19 cellular contexts compared by ENCODE assay signal in the genomic region with DNA sequence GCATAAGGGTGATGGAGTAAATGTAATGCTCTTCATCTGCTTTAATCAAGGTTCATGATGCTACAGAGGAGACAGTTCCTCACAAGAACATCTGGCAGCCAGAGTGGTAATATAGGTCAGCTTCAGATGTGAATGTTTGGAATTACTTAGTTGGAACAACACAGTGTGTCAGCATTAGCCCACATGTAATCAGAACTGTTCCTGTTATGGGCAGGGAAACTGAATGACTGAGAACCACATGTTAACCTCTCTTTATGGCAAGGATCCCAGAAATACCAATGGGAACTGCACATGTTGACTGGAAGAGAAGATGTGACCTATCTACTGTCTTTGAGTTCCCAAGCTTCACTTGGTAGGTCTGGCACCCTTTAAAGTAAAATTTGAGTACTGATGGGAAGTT.
DNase-seq lines count a peak whose midpoint lies in the region; ATAC-seq and TF ChIP-seq lines count a peak whose summit lies in the region.
"Had no signal": no experiment of that assay in that cellular context is flagged by ENCODE, and none has a peak within 500 bp of the region (broad histone marks: within the 10 kb centered on the region; RNA-seq: fewer than 3 reads in every experiment).

No MANE protein-coding gene starts in this region.

- no peaks in the 10 kb centered on the region for H3K9me3 ChIP-seq in tibial artery
- H3K9me3 ChIP-seq: esophagus squamous epithelium, neutrophil, vagina had no signal

- intact Hi-C loops in left ventricle myocardium superior (cut with micrococcal nuclease) (no loop called here), tibial artery (cut with DNase I; ENCODE audit: low total_unique reads) (no loop called here)

- ATAC-seq in left ventricle myocardium superior = peak; percentile 83
- ATAC-seq in HG02970 (IDR thresholded peaks at IDR 0.05; ENCODE audit: low FRiP score, unreplicated experiment) = no peak

- peaks cover 0 to 9% (median 2%) of the 10 kb centered on the region in 4 donors for H3K4me1 ChIP-seq in tibial artery
- H3K4me1 ChIP-seq: esophagus squamous epithelium, vagina had no signal

- CTCF ChIA-PET in AG04449 (lab: Yijun Ruan, JAX) = interaction anchor here (1.1 to 1.6 kb wide), 2 partner anchors 14 to 61 kb away, joined by 3 to 4 read pairs; no protein-coding TSS in a partner anchor

- POLR2A ChIA-PET in AG04449 (lab: Yijun Ruan, JAX) = interaction anchor here (0.8 kb wide), 1 partner anchor 10 kb away, joined by 4 read pairs; no protein-coding TSS in a partner anchor

- no peaks in the 10 kb centered on the region for H3K27me3 ChIP-seq in tibial artery
- H3K27me3 ChIP-seq: cardiac muscle cell, esophagus squamous epithelium, neutrophil, vagina had no signal

- H3K4me3 ChIP-seq in AG04449 (ENCODE audit: low read depth, low read length) = no peak overlapping the region
- H3K4me3 ChIP-seq in tibial artery = no peak overlapping the region
- H3K4me3 ChIP-seq: cardiac muscle cell, esophagus squamous epithelium, SK-N-MC, vagina had no signal

- DNase-seq in AG04449 (ENCODE audit: low read depth, low spot score) = peak; percentile 97
- DNase-seq in HCEC 1CT = peak; percentile 98
- peak; percentile 75 for DNase-seq in astrocyte of the hippocampus (ENCODE audit: low read depth, low spot score)
- no peak for DNase-seq in left ventricle myocardium superior
- no peak for DNase-seq in NCI-H2227 treated with DMSO at 0.1 percent for 48 hours (lab: John Stamatoyannopoulos, UW)
- no peak for DNase-seq in OCI-M2 (lab: John Stamatoyannopoulos, UW; ENCODE audit: unreplicated experiment)
- DNase-seq in tibial artery = no peak
- DNase-seq: activated CD4-positive, CD25-positive, alpha-beta regulatory T cell treated with anti-CD3 and anti-CD28 coated beads, Interleukin-2, amount 50 U/mL, for 72 hours; activated T-cell treated with anti-CD3 and anti-CD28 coated beads, Interleukin-2, amount 50 U/mL, for 24 hours; esophagus squamous epithelium; kidney; NCI-H1105; NCI-H774 had no signal

- H3K36me3 ChIP-seq in tibial artery = no peaks in the 10 kb centered on the region
- H3K36me3 ChIP-seq: cardiac muscle cell, esophagus squamous epithelium, neutrophil, vagina had no signal

- TF ChIP-seq CTCF in AG04449 (IDR thresholded peaks at IDR 0.05; ENCODE audit: insufficient read depth, low read length, missing control alignments) = no peak
- no peak for TF ChIP-seq CTCF in tibial artery (IDR thresholded peaks at IDR 0.05)

- H3K27ac ChIP-seq in tibial artery = no peak overlapping the region
- H3K27ac ChIP-seq: C4-2B, cardiac muscle cell, esophagus squamous epithelium, neutrophil, SK-N-MC, vagina had no signal

Comparison
In these comparisons a context has a peak if more than half of its experiments do, and no peak if none do; other contexts are left out.
1. DNase-seq: peak in AG04449 (single experiment), HCEC 1CT (single experiment) and astrocyte of the hippocampus (single experiment); none in left ventricle myocardium superior (single experiment), NCI-H2227 treated with DMSO at 0.1 percent for 48 hours (single experiment), OCI-M2 (single experiment) and tibial artery (0 of 2).